Comparison of ENCODE assay signal across 12 cellular contexts in genomic region chr14:56808314-56809201, GRCh38. TPM values are rescaled to one million over a fixed set of nuclear protein-coding genes. Genes with fewer than 3 reads are reported as not detected.
A peak's percentile ranks its signal among the peaks of the same experiment; 100 is the strongest.
DNase-seq lines count a peak whose midpoint lies in the region; ATAC-seq and TF ChIP-seq lines count a peak whose summit lies in the region.
"Had no signal": no experiment of that assay in that cellular context is flagged by ENCODE, and none has a peak within 500 bp of the region (broad histone marks: within the 10 kb centered on the region; RNA-seq: fewer than 3 reads in every experiment).

No MANE protein-coding gene starts in this region.

- H3K27me3 ChIP-seq in CD8-positive, alpha-beta T cell (ENCODE audit: insufficient read depth, low read length), result peaks cover 23% of the 10 kb centered on the region

- no peak overlapping the region for H3K4me3 ChIP-seq in CD8-positive, alpha-beta T cell (ENCODE audit: low read depth, low read length)
- H3K4me3 ChIP-seq in HEK293 (ENCODE audit: low read depth, low read length), result no peak overlapping the region
- peak overlapping the region; percentile 48 for H3K4me3 ChIP-seq in coronary artery
- H3K4me3 ChIP-seq: prostate gland had no signal

- no peak for DNase-seq in CD8-positive, alpha-beta T cell
- DNase-seq in coronary artery (ENCODE audit: low spot score) (no peak), AG08395 (ENCODE audit: low spot score) (no peak), kidney tubule cell (ENCODE audit: low spot score) (no peak), HPDE6-E6E7 (ENCODE audit: extremely low spot score) (no peak)
- DNase-seq: effector memory CD4-positive, alpha-beta T cell; NCI-H1417; T1000 had no signal

- ATAC-seq in CD8-positive, alpha-beta T cell, result no peak
- no peak for ATAC-seq in GM19463 (IDR thresholded peaks at IDR 0.05; ENCODE audit: unreplicated experiment)

- peaks cover 2% of the 10 kb centered on the region for H3K9me3 Mint-ChIP-seq in CD8-positive, alpha-beta T cell
- peaks cover 5% of the 10 kb centered on the region for H3K9me3 Mint-ChIP-seq in nephron

- TF ChIP-seq CTCF in CD8-positive, alpha-beta T cell (IDR thresholded peaks at IDR 0.05), result no peak
- no peak for TF ChIP-seq CTCF in HEK293 (tag by site-specific recombination; IDR thresholded peaks at IDR 0.05)
- no peak for TF ChIP-seq CTCF in coronary artery (IDR thresholded peaks at IDR 0.05)
- TF ChIP-seq CTCF in nephron (IDR thresholded peaks at IDR 0.05; ENCODE audit: unreplicated experiment in 3 of 3), result no peak

- intact Hi-C loops in CD8-positive, alpha-beta T cell (cut with DNase I, micrococcal nuclease), result no loop called here

- CTCF ChIA-PET in CD8-positive, alpha-beta T cell (lab: Charles Lee), result no interaction called here
- CTCF ChIA-PET in HEK293 (lab: Yijun Ruan, JAX), result no interaction called here

- peak overlapping the region; percentile 11 for H3K4me3 Mint-ChIP-seq in CD8-positive, alpha-beta T cell
- peak overlapping the region; percentile 41 to 52 (median 44) for H3K4me3 Mint-ChIP-seq in nephron

- no peaks in the 10 kb centered on the region for H3K36me3 ChIP-seq in CD8-positive, alpha-beta T cell (ENCODE audit: insufficient read depth, low read length)
- H3K36me3 ChIP-seq in HEK293 (ENCODE audit: control insufficient read depth in 2 of 2, insufficient read depth in 1 of 2, low read length in 2 of 2), result peaks cover 0 to 3% of the 10 kb centered on the region in 2 experiments; a peak in 1 of 3 replicates
- H3K36me3 ChIP-seq: prostate gland had no signal

- POLR2A ChIA-PET in CD8-positive, alpha-beta T cell (lab: Charles Lee), result no interaction called here
- POLR2A ChIA-PET in HEK293 (lab: Yijun Ruan, JAX), result no interaction called here

- no peak overlapping the region for H3K27ac Mint-ChIP-seq in CD8-positive, alpha-beta T cell
- H3K27ac Mint-ChIP-seq in nephron, result no peak overlapping the region

- H3K27me3 Mint-ChIP-seq in CD8-positive, alpha-beta T cell (ENCODE audit: low read depth), result peaks cover 80% of the 10 kb centered on the region
- peaks cover 100% of the 10 kb centered on the region for H3K27me3 Mint-ChIP-seq in nephron (ENCODE audit: low read depth)

- peaks cover 35% of the 10 kb centered on the region for H3K4me1 Mint-ChIP-seq in CD8-positive, alpha-beta T cell (ENCODE audit: low read depth)
- peaks cover 21% of the 10 kb centered on the region for H3K4me1 Mint-ChIP-seq in nephron

- no peak overlapping the region for H3K27ac ChIP-seq in CD8-positive, alpha-beta T cell (ENCODE audit: low read depth, low read length)
- H3K27ac ChIP-seq in HEK293 (ENCODE audit: extremely low read depth, low read depth, low read length), result peak overlapping the region; percentile 24; the same call in 1 of the 2 replicates
- H3K27ac ChIP-seq in coronary artery, result no peak overlapping the region
- H3K27ac ChIP-seq: prostate gland had no signal

- H3K36me3 Mint-ChIP-seq in CD8-positive, alpha-beta T cell, result no peaks in the 10 kb centered on the region
- H3K36me3 Mint-ChIP-seq in nephron (ENCODE audit: low read depth), result no peaks in the 10 kb centered on the region

- H3K9me3 ChIP-seq in CD8-positive, alpha-beta T cell (ENCODE audit: low read length), result no peaks in the 10 kb centered on the region
- H3K9me3 ChIP-seq in HEK293 (ENCODE audit: control insufficient read depth, insufficient read depth, low read depth, low read length), result no peaks in the 10 kb centered on the region
- H3K9me3 ChIP-seq: prostate gland had no signal

- peaks cover 10% of the 10 kb centered on the region for H3K4me1 ChIP-seq in CD8-positive, alpha-beta T cell (ENCODE audit: insufficient read depth, low read length)
- H3K4me1 ChIP-seq in HEK293 (ENCODE audit: control insufficient read depth, insufficient read depth, low read length), result no peaks in the 10 kb centered on the region
- H3K4me1 ChIP-seq: prostate gland had no signal

TF ChIP-seq in HEK293, 187 proteins besides CTCF, POLR2A, EP300 and RAD21 (continues in another document):
- no peak for TF ChIP-seq ZNF580 (tag by site-specific recombination; IDR thresholded peaks at IDR 0.05)
- TF ChIP-seq BCL6B (tag by site-specific recombination; IDR thresholded peaks at IDR 0.05), result no peak
- TF ChIP-seq ZNF639 (tag by site-specific recombination; IDR thresholded peaks at IDR 0.05), result no peak
- TF ChIP-seq ZNF19 (tag by site-specific recombination; IDR thresholded peaks at IDR 0.05; ENCODE audit: low read depth), result no peak
- no peak for TF ChIP-seq ZFP3 (tag by site-specific recombination; IDR thresholded peaks at IDR 0.05; ENCODE audit: low read depth)
- no peak for TF ChIP-seq GLIS1 (tag by site-specific recombination; IDR thresholded peaks at IDR 0.05)
- TF ChIP-seq ZNF132 (tag by site-specific recombination; IDR thresholded peaks at IDR 0.05; ENCODE audit: borderline replicate concordance), result no peak
- TF ChIP-seq ZNF585B (tag by site-specific recombination; IDR thresholded peaks at IDR 0.05), result no peak
- TF ChIP-seq ZBTB21 (tag by site-specific recombination; IDR thresholded peaks at IDR 0.05), result no peak
- no peak for TF ChIP-seq ZNF2 (tag by site-specific recombination; IDR thresholded peaks at IDR 0.05)
- no peak for TF ChIP-seq KLF1 (tag by site-specific recombination; IDR thresholded peaks at IDR 0.05)
- TF ChIP-seq ZNF302 (tag by site-specific recombination; IDR thresholded peaks at IDR 0.05; ENCODE audit: low read depth), result no peak
- no peak for TF ChIP-seq ZSCAN16 (tag by site-specific recombination; IDR thresholded peaks at IDR 0.05)
- TF ChIP-seq TSHZ1 (tag by site-specific recombination; IDR thresholded peaks at IDR 0.05; ENCODE audit: borderline replicate concordance), result no peak
- no peak for TF ChIP-seq ZBTB48 (tag by site-specific recombination; IDR thresholded peaks at IDR 0.05)
- no peak for TF ChIP-seq ZNF394 (tag by site-specific recombination; IDR thresholded peaks at IDR 0.05; ENCODE audit: borderline replicate concordance)
- TF ChIP-seq ZBTB44 (tag by site-specific recombination; IDR thresholded peaks at IDR 0.05), result no peak

RNA-seq across cellular contexts. Expression of gene OTX2, which starts 1.7 kb away (rescaled TPM):
- total RNA-seq in CD8-positive, alpha-beta T cell, result not detected
- total RNA-seq: prostate gland had no signal
